Comparison of ENCODE assay signal across 10 cellular contexts in genomic region chr6:149961728-149962425, GRCh38. TPM values are rescaled to one million over a fixed set of nuclear protein-coding genes. Genes with fewer than 3 reads are reported as not detected.
DNase-seq lines count a peak whose midpoint lies in the region; ATAC-seq and TF ChIP-seq lines count a peak whose summit lies in the region.
"Had no signal": no experiment of that assay in that cellular context is flagged by ENCODE, and none has a peak within 500 bp of the region (broad histone marks: within the 10 kb centered on the region; RNA-seq: fewer than 3 reads in every experiment).

No MANE protein-coding gene starts in this region.

- intact Hi-C loops in activated naive CD4-positive, alpha-beta T cell treated with anti-CD3 and anti-CD28 coated beads for 36 hours (cut with micrococcal nuclease) = loop anchor here (2.0 kb wide), 1 partner anchor 55 kb away; no protein-coding TSS in a partner anchor

- H3K27me3 Mint-ChIP-seq in activated naive CD4-positive, alpha-beta T cell treated with anti-CD3 and anti-CD28 coated beads for 36 hours (ENCODE audit: low read depth) = peaks cover 59% of the 10 kb centered on the region

- H3K36me3 Mint-ChIP-seq in activated naive CD4-positive, alpha-beta T cell treated with anti-CD3 and anti-CD28 coated beads for 36 hours (ENCODE audit: low read depth) = peaks cover 5% of the 10 kb centered on the region

- no peaks in the 10 kb centered on the region for H3K79me2 ChIP-seq in osteoblast (ENCODE audit: insufficient read depth, low read length)

- no peaks in the 10 kb centered on the region for H3K36me3 ChIP-seq in osteoblast (ENCODE audit: insufficient read depth, low read length)

- no peak overlapping the region for H3K4me2 ChIP-seq in osteoblast (ENCODE audit: insufficient read depth, low read length)

- TF ChIP-seq CTCF in osteoblast (IDR thresholded peaks at IDR 0.05; ENCODE audit: extremely low read depth, low read depth, low read length) = peak; percentile 27

- DNase-seq in NCI-H1092 treated with DMSO at 0.1 percent for 48 hours (lab: John Stamatoyannopoulos, UW) (peak; percentile 22), NCI-H1092 (lab: John Stamatoyannopoulos, UW) (no peak), MV-4-11 (lab: John Stamatoyannopoulos, UW) (peak; percentile 45), osteoblast (ENCODE audit: insufficient read length, low spot score, missing footprints) (no peak), COLO668 (lab: John Stamatoyannopoulos, UW; ENCODE audit: unreplicated experiment) (no peak), 8988T (no peak)
- peak; percentile 70 for DNase-seq in activated naive CD4-positive, alpha-beta T cell treated with anti-CD3 and anti-CD28 coated beads for 36 hours

- ATAC-seq in GM19023 (IDR thresholded peaks at IDR 0.05; ENCODE audit: unreplicated experiment) = no peak

- no peaks in the 10 kb centered on the region for H3K9me3 Mint-ChIP-seq in activated naive CD4-positive, alpha-beta T cell treated with anti-CD3 and anti-CD28 coated beads for 36 hours
- H3K9me3 Mint-ChIP-seq: activated T-helper 1 cell treated with anti-CD3 and anti-CD28 coated beads, Interleukin-12 subunit alpha, Interleukin-12 subunit beta, Interleukin-2, Interleukin-4 antibody, amounts not matched to agents 30 ng/mL and 10 ng/mL and 1 ng/mL, durations not matched to agents 14 hours and 24 hours and 36 hours had no signal

- H3K4me3 ChIP-seq in osteoblast (ENCODE audit: insufficient read depth, low read length) = no peak overlapping the region
- H3K4me3 ChIP-seq: lung had no signal

- peaks cover 14% of the 10 kb centered on the region for H3K4me1 ChIP-seq in osteoblast (ENCODE audit: insufficient read depth, low read length)

- peaks cover 62% of the 10 kb centered on the region for H3K27me3 ChIP-seq in osteoblast (ENCODE audit: insufficient read depth, low read length)

- H3K4me3 Mint-ChIP-seq in activated naive CD4-positive, alpha-beta T cell treated with anti-CD3 and anti-CD28 coated beads for 36 hours = no peak overlapping the region
- H3K4me3 Mint-ChIP-seq: activated T-helper 1 cell treated with anti-CD3 and anti-CD28 coated beads, Interleukin-12 subunit alpha, Interleukin-12 subunit beta, Interleukin-2, Interleukin-4 antibody, amounts not matched to agents 30 ng/mL and 10 ng/mL and 1 ng/mL, durations not matched to agents 14 hours and 24 hours and 36 hours had no signal

- H3K27ac Mint-ChIP-seq in activated naive CD4-positive, alpha-beta T cell treated with anti-CD3 and anti-CD28 coated beads for 36 hours = no peak overlapping the region
- H3K27ac Mint-ChIP-seq: activated T-helper 1 cell treated with anti-CD3 and anti-CD28 coated beads, Interleukin-12 subunit alpha, Interleukin-12 subunit beta, Interleukin-2, Interleukin-4 antibody, amounts not matched to agents 30 ng/mL and 10 ng/mL and 1 ng/mL, durations not matched to agents 14 hours and 24 hours and 36 hours had no signal

- CTCF ChIA-PET in activated naive CD4-positive, alpha-beta T cell treated with anti-CD3 and anti-CD28 coated beads for 36 hours (lab: Charles Lee) = interaction anchor here (0.7 to 1.1 kb wide), 4 partner anchors 22 to 74 kb away, joined by 3 to 4 read pairs (median 4); no protein-coding TSS in a partner anchor

- no peak overlapping the region for H2AFZ ChIP-seq in osteoblast (ENCODE audit: low read length)

- H3K27ac ChIP-seq in osteoblast (ENCODE audit: low read depth, low read length) = no peak overlapping the region

- H3K4me1 Mint-ChIP-seq in activated naive CD4-positive, alpha-beta T cell treated with anti-CD3 and anti-CD28 coated beads for 36 hours (ENCODE audit: low read depth) = peaks cover 19% of the 10 kb centered on the region

- no peaks in the 10 kb centered on the region for H4K20me1 ChIP-seq in osteoblast (ENCODE audit: insufficient read depth, low read length)

- H3K9me3 ChIP-seq in osteoblast (ENCODE audit: low read depth, low read length) = no peaks in the 10 kb centered on the region

RNA-seq across cellular contexts. Expression of gene ULBP1, which starts 1.9 kb away (rescaled TPM):
- 1 to 10 TPM; 2.6 to 2.8 TPM for total RNA-seq in activated naive CD4-positive, alpha-beta T cell treated with anti-CD3 and anti-CD28 coated beads for 36 hours
- total RNA-seq in osteoblast = 0.72 and 0.88 TPM in 2 replicates

RNA-seq across cellular contexts. Expression of gene ULBP2, which starts 20.1 kb away (rescaled TPM):
- total RNA-seq in activated naive CD4-positive, alpha-beta T cell treated with anti-CD3 and anti-CD28 coated beads for 36 hours = 1 to 10 TPM in 1 of 2 experiments, under 1 TPM in 1; 0.69 to 1.4 TPM
- 2.5 and 3.2 TPM in 2 replicates for total RNA-seq in osteoblast

RNA-seq across cellular contexts. Expression of gene RAET1G, which starts 39.0 kb away (rescaled TPM):
- not detected for total RNA-seq in activated naive CD4-positive, alpha-beta T cell treated with anti-CD3 and anti-CD28 coated beads for 36 hours
- 1.5 and 1.8 TPM in 2 replicates for total RNA-seq in osteoblast

Comparison
In these comparisons a context has a peak if more than half of its experiments do, and no peak if none do; other contexts are left out.
1. DNase-seq: peak in NCI-H1092 treated with DMSO at 0.1 percent for 48 hours (single experiment), MV-4-11 (single experiment) and activated naive CD4-positive, alpha-beta T cell treated with anti-CD3 and anti-CD28 coated beads for 36 hours (single experiment); none in NCI-H1092 (single experiment), osteoblast (single experiment), COLO668 (single experiment) and 8988T (single experiment).